ENCODE assay signal across 17 cellular contexts in genomic region chr13:110856941-110857835, GRCh38. TPM values are rescaled to one million over a fixed set of nuclear protein-coding genes. Genes with fewer than 3 reads are reported as not detected.
DNase-seq lines count a peak whose midpoint lies in the region; ATAC-seq and FAIRE-seq lines count a peak whose summit lies in the region.
"Had no signal": no experiment of that assay in that cellular context is flagged by ENCODE, and none has a peak within 500 bp of the region (broad histone marks: within the 10 kb centered on the region; RNA-seq: fewer than 3 reads in every experiment).

No MANE protein-coding gene starts in this region.

- H3K27me3 ChIP-seq in GM23248 (replicated peaks; ENCODE audit: insufficient read depth) (0 out of 2 replicates have a peak, but pooled peaks cover 4% of the 10 kb centered on the region), small intestine (ENCODE audit: control insufficient read depth in 2 of 2, insufficient read depth in 2 of 2, low read length in 2 of 2) (no peaks in the 10 kb centered on the region), MG63 (no peaks in the 10 kb centered on the region)
- H3K27me3 ChIP-seq: spleen had no signal

- no peak overlapping the region for H3K4me3 ChIP-seq in GM23248
- no peak overlapping the region for H3K4me3 ChIP-seq in small intestine (ENCODE audit: low read depth in 1 of 2, low read length in 2 of 2)
- no peak overlapping the region for H3K4me3 ChIP-seq in MG63
- H3K4me3 ChIP-seq: HAP-1, left ventricle myocardium inferior, spleen had no signal

- no peak for FAIRE-seq in small intestine (lab: Jason Lieb, UNC)
- FAIRE-seq: bronchial epithelial cell had no signal

- DNase-seq in GM23248 (peak; percentile 17), OCI-M1 (lab: John Stamatoyannopoulos, UW) (peak; percentile 2), small intestine (peak; percentile 33), nucleus accumbens (lab: John Stamatoyannopoulos, UW) (no peak), MG63 (no peak)
- no peak for DNase-seq in activated CD4-positive, CD25-positive, alpha-beta regulatory T cell treated with anti-CD3 and anti-CD28 coated beads, Interleukin-2, amount 50 U/mL, for 72 hours
- DNase-seq: activated naive CD4-positive, alpha-beta T cell treated with anti-CD3 and anti-CD28 coated beads, Interleukin-2, amount 10 ng/mL, durations not matched to agents 7 days and 5 days; effector memory CD4-positive, alpha-beta T cell; left ventricle myocardium inferior; NCI-H187 treated with DMSO at 0.1 percent for 48 hours; NCI-H524 treated with DMSO at 0.1 percent for 48 hours; spleen had no signal

- no peak overlapping the region for H3K4me2 ChIP-seq in GM23248 (ENCODE audit: unreplicated experiment)

- peak; percentile 71 for ATAC-seq in GM18909 (IDR thresholded peaks at IDR 0.05; ENCODE audit: poor library complexity, unreplicated experiment)
- no peak for ATAC-seq in HG03280 (IDR thresholded peaks at IDR 0.05; ENCODE audit: unreplicated experiment)
- ATAC-seq: Panc1 had no signal

- H3K9me3 ChIP-seq in GM23248 (ENCODE audit: low read depth) (no peaks in the 10 kb centered on the region), small intestine (ENCODE audit: control insufficient read depth, low read depth) (no peaks in the 10 kb centered on the region), MG63 (peaks cover 4% of the 10 kb centered on the region; the same call in 1 of the 2 replicates)
- H3K9me3 ChIP-seq: HAP-1 had no signal

- no peaks in the 10 kb centered on the region for H3K4me1 ChIP-seq in GM23248 (ENCODE audit: insufficient read depth)
- H3K4me1 ChIP-seq in small intestine (ENCODE audit: control insufficient read depth in 2 of 2, insufficient read depth in 1 of 2, low read depth in 1 of 2, low read length in 1 of 2): no peaks in the 10 kb centered on the region
- H3K4me1 ChIP-seq: HAP-1, left ventricle myocardium inferior had no signal

- H3K36me3 ChIP-seq in GM23248 (ENCODE audit: low read depth) (no peaks in the 10 kb centered on the region), small intestine (ENCODE audit: control insufficient read depth in 2 of 2, insufficient read depth in 2 of 2, low read length in 2 of 2) (no peaks in the 10 kb centered on the region), MG63 (no peaks in the 10 kb centered on the region)
- H3K36me3 ChIP-seq: HAP-1, left ventricle myocardium inferior, spleen had no signal

- in situ Hi-C loops in GM23248 (cut with MboI): no loop called here

- WGBS in GM23248 (ENCODE audit: low coverage in 1 of 2, low lambda C conversion rate in 2 of 2, missing lambda C conversion rate in 2 of 2), 2 experiments: 53 to 54% methylated on average over 3 of the region's 3 CpGs
- WGBS in small intestine, 3 donors: 74 to 90% (median 80%) methylated on average over 3 of the region's 3 CpGs

- no peaks in the 10 kb centered on the region for H3K79me2 ChIP-seq in GM23248 (ENCODE audit: insufficient read depth)

- no peak overlapping the region for H3K9ac ChIP-seq in GM23248

- H3F3A ChIP-seq in GM23248 (ENCODE audit: insufficient read depth): no peaks in the 10 kb centered on the region

- no peak overlapping the region for H2AFZ ChIP-seq in GM23248

- H3K9me2 ChIP-seq in GM23248 (ENCODE audit: insufficient read depth): no peaks in the 10 kb centered on the region

- H3K27ac ChIP-seq in GM23248 (no peak overlapping the region), small intestine (ENCODE audit: low read depth in 1 of 2, low read length in 1 of 2) (no peak overlapping the region)
- H3K27ac ChIP-seq: left ventricle myocardium inferior, spleen had no signal

- H4K20me1 ChIP-seq in GM23248 (ENCODE audit: insufficient read depth): no peaks in the 10 kb centered on the region

RNA-seq across cellular contexts. Expression of gene ANKRD10, which starts 57.7 kb away (rescaled TPM):
- total RNA-seq in GM23248 (2014; rRNA removed; shearing (Covaris generic)): 34.1 and 39.9 TPM in 2 replicates
- polyA plus RNA-seq in GM23248 (2016; fragmentation: Nextera tagmentation; extraction: Ambion mirVana): 33.4 and 42.7 TPM in 2 replicates
- polyA plus RNA-seq in small intestine: 10 to 100 TPM; 40.3 to 68.0 (median 57.7) TPM
- total RNA-seq in MG63 (2014; rRNA removed; shearing (Covaris generic); ENCODE audit: low replicate concordance): 35.9 and 78.6 TPM in 2 replicates

Comparison
In these comparisons a context has a peak if more than half of its experiments do, and no peak if none do; other contexts are left out.
1. DNase-seq: peak in GM23248 (single experiment), OCI-M1 (single experiment) and small intestine (single experiment); none in nucleus accumbens (0 of 56), activated CD4-positive, CD25-positive, alpha-beta regulatory T cell treated with anti-CD3 and anti-CD28 coated beads, Interleukin-2, amount 50 U/mL, for 72 hours (single experiment) and MG63 (single experiment).